Comparison of ENCODE assay signal across 16 cellular contexts in the genomic region with DNA sequence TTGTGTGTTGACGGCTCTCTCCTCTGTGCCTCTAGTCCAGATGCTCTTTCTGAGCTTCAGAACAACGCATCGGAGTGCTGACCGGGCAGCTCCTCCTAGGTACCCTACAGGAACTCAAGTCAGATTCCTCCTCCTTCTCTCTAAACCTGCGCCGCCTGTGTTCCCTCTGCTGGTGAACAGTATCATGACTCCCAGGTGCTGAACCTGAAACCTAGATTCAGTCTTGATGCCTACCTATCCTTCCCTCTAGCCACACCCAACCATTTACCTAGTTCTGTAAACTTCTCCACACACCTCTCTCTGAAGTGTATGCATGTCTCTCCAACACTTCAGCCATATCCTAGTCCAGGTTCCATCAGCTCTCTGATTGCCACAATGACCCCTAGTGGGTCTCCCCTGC.
"Had no signal": no experiment of that assay in that cellular context is flagged by ENCODE, and none has a peak within 500 bp of the region (broad histone marks: within the 10 kb centered on the region; RNA-seq: fewer than 3 reads in every experiment).

No MANE protein-coding gene starts in this region.

- H3K27me3 ChIP-seq: left lung, pancreas, vagina had no signal

- H3K27ac ChIP-seq: coronary artery, left lung, pancreas, skin epidermis, vagina, VCaP had no signal

- H3K4me3 ChIP-seq: coronary artery, left lung, pancreas, skin epidermis, vagina had no signal

- H3K4me3 Mint-ChIP-seq: activated CD8-positive, alpha-beta T cell treated with anti-CD3 and anti-CD28 coated beads, Interleukin-2, amount 10 ng/mL, durations not matched to agents 7 days and 5 days; neural crest cell; T-cell had no signal

- H3K4me1 ChIP-seq: left lung, pancreas, vagina had no signal

- DNase-seq: activated CD4-positive, alpha-beta T cell treated with anti-CD3 and anti-CD28 coated beads for 4 hours; activated CD8-positive, alpha-beta memory T cell treated with anti-CD3 and anti-CD28 coated beads, Interleukin-2, amount 50 U/mL, for 48 hours; activated CD8-positive, alpha-beta T cell treated with anti-CD3 and anti-CD28 coated beads, Interleukin-2, amount 10 ng/mL, durations not matched to agents 7 days and 5 days; activated naive CD4-positive, alpha-beta T cell; caudate nucleus; effector CD8-positive, alpha-beta T cell; left lung; pancreas; T-cell; T1000 had no signal

- H3K27ac Mint-ChIP-seq: activated CD8-positive, alpha-beta T cell treated with anti-CD3 and anti-CD28 coated beads, Interleukin-2, amount 10 ng/mL, durations not matched to agents 7 days and 5 days; T-cell had no signal

- FAIRE-seq: astrocyte, pancreas had no signal

- H3K36me3 ChIP-seq: left lung, pancreas, vagina had no signal

- H3K9me3 ChIP-seq: pancreas, vagina had no signal

- H3K27me3 Mint-ChIP-seq: T-cell had no signal

- ATAC-seq: activated CD8-positive, alpha-beta T cell treated with anti-CD3 and anti-CD28 coated beads, Interleukin-2, amount 10 ng/mL, durations not matched to agents 7 days and 5 days; left lung; pancreas; T-cell had no signal

- H3K4me1 Mint-ChIP-seq: neural crest cell, T-cell had no signal
